In genomic region chr6:122063761-122064160, GRCh38 we compare ENCODE assay signal across 26 cellular contexts.
DNase-seq lines count a peak whose midpoint lies in the region; ATAC-seq, FAIRE-seq and TF ChIP-seq lines count a peak whose summit lies in the region.
"Had no signal": no experiment of that assay in that cellular context is flagged by ENCODE, and none has a peak within 500 bp of the region (broad histone marks: within the 10 kb centered on the region; RNA-seq: fewer than 3 reads in every experiment).

No MANE protein-coding gene starts in this region.

- H3K27me3 ChIP-seq in H1 (replicated peaks in 1 of 4; ENCODE audit: control insufficient read depth in 3 of 4, extremely low read depth in 1 of 4, insufficient read depth in 3 of 4, low read length in 3 of 4), result no peaks in the 10 kb centered on the region
- no peaks in the 10 kb centered on the region for H3K27me3 ChIP-seq in spleen (replicated peaks in 1 of 7)
- H3K27me3 ChIP-seq: BE2C; BLaER1 treated with 17β-estradiol and CSF1 and Interleukin-3, amounts not matched to agents 10 nM and 100 nM had no signal

- no peak overlapping the region for H3K9ac ChIP-seq in H1 (replicated peaks in 1 of 4; ENCODE audit: extremely low read depth in 1 of 4, low read depth in 3 of 4, low read length in 3 of 4)
- H3K9ac ChIP-seq: BLaER1 treated with 17β-estradiol and CSF1 and Interleukin-3, amounts not matched to agents 10 nM and 100 nM had no signal

- H4K91ac ChIP-seq in H1 (replicated peaks; ENCODE audit: insufficient read length, low read length), result no peak overlapping the region

- H3K36me3 Mint-ChIP-seq in nephron (ENCODE audit: low read depth), result no peaks in the 10 kb centered on the region
- H3K36me3 Mint-ChIP-seq: CD14-positive monocyte; CD8-positive, alpha-beta memory T cell had no signal

- WGBS in H1 (ENCODE audit: extremely low coverage in 1 of 2, insufficient coverage in 1 of 2, insufficient read length in 1 of 2, insufficient replicate concordance in 2 of 2, low coverage in 1 of 2, low lambda C conversion rate in 2 of 2, missing lambda C conversion rate in 1 of 2), 2 experiments, result 86% methylated on average over 5 of the region's 5 CpGs; no CpG with 5 or more reads in 1 of the 2 experiments
- 91 to 96% (median 93%) methylated on average over 5 of the region's 5 CpGs for WGBS in spleen, 5 donors

- H4K8ac ChIP-seq in H1 (ENCODE audit: extremely low read depth, insufficient read depth, low read length), result no peak overlapping the region

- H3K79me2 ChIP-seq in H1 (ENCODE audit: control insufficient read depth in 1 of 2, insufficient read depth in 2 of 2, low read length in 2 of 2), result no peaks in the 10 kb centered on the region

- no peak overlapping the region for H3K4me3 ChIP-seq in H1 (ENCODE audit: extremely low read depth in 1 of 4, insufficient read depth in 2 of 4, low read depth in 3 of 4, low read length in 4 of 4)
- no peak overlapping the region for H3K4me3 ChIP-seq in spleen
- H3K4me3 ChIP-seq: A549; BLaER1 treated with 17β-estradiol and CSF1 and Interleukin-3, amounts not matched to agents 10 nM and 100 nM; GM12878; GM23338; HAP-1 had no signal

- DNase-seq in H1 (ENCODE audit: low read depth in 1 of 2, low spot score in 2 of 2), result no peak
- DNase-seq in putamen (ENCODE audit: low spot score), result peak; percentile 10
- DNase-seq in GM19239 (ENCODE audit: insufficient read length, low spot score), result no peak
- DNase-seq in spleen, result no peak
- DNase-seq: 8988T; ACHN; AML-193; BE2C; CD4-positive, alpha-beta T cell; CD8-positive, alpha-beta memory T cell; DMS 273 treated with DMSO at 0.1 percent for 48 hours; DMS79; EL; GDM1; HFFc6 had no signal

- H3K79me1 ChIP-seq in H1 (ENCODE audit: low read depth, low read length), result no peaks in the 10 kb centered on the region

- H3K14ac ChIP-seq in H1 (ENCODE audit: insufficient read length), result no peak overlapping the region

- TF ChIP-seq RAD21 in Ishikawa (IDR thresholded peaks at IDR 0.05; ENCODE audit: low read depth), result no peak
- no peak for TF ChIP-seq RAD21 in H1 (IDR thresholded peaks at IDR 0.05 in 1 of 2, conservative IDR thresholded peaks at IDR 0.05 in 1 of 2; ENCODE audit: low read depth in 2 of 2, low read length in 2 of 2)

- peak overlapping the region; percentile 19 to 53 (median 45) for H3K27ac Mint-ChIP-seq in nephron
- H3K27ac Mint-ChIP-seq: CD14-positive monocyte; CD4-positive, alpha-beta T cell; CD8-positive, alpha-beta memory T cell; GM23338; HFFc6 had no signal

- CTCF ChIA-PET in H1 (lab: Charles Lee; ENCODE audit: partially characterized antibody), result no interaction called here

- TF ChIP-seq CTCF in H1 (IDR thresholded peaks at IDR 0.05; ENCODE audit: control extremely low read depth in 1 of 3, insufficient read depth in 1 of 3, low read depth in 1 of 3, low read length in 3 of 3) (no peak), nephron (IDR thresholded peaks at IDR 0.05; ENCODE audit: unreplicated experiment in 3 of 3) (no peak), spleen (IDR thresholded peaks at IDR 0.05 in 8 of 11, conservative IDR thresholded peaks at IDR 0.05 in 3 of 11) (no peak)

- H3K23me2 ChIP-seq in H1 (ENCODE audit: low read depth, low read length), result no peaks in the 10 kb centered on the region

- no peak overlapping the region for H3K4me3 Mint-ChIP-seq in nephron
- H3K4me3 Mint-ChIP-seq: CD14-positive monocyte; CD4-positive, alpha-beta T cell; CD8-positive, alpha-beta memory T cell; GM23338; HFFc6 had no signal

- H3K27me3 Mint-ChIP-seq in nephron (ENCODE audit: low read depth), result peaks cover 5% of the 10 kb centered on the region
- H3K27me3 Mint-ChIP-seq: CD4-positive, alpha-beta T cell; CD8-positive, alpha-beta memory T cell had no signal

- no peaks in the 10 kb centered on the region for H4K20me1 ChIP-seq in H1 (replicated peaks in 1 of 2; ENCODE audit: control insufficient read depth in 1 of 2, insufficient read depth in 2 of 2, low read length in 2 of 2)
- H4K20me1 ChIP-seq: BLaER1 treated with 17β-estradiol and CSF1 and Interleukin-3, amounts not matched to agents 10 nM and 100 nM had no signal

- no peak overlapping the region for H2BK12ac ChIP-seq in H1 (ENCODE audit: low read depth, low read length)

- no peak overlapping the region for H2BK5ac ChIP-seq in H1 (ENCODE audit: low read depth, low read length)

- FAIRE-seq in H1 (lab: Jason Lieb, UNC), result no peak
- no peak for FAIRE-seq in GM19239 (lab: Jason Lieb, UNC)
- FAIRE-seq: A549, D721Med, GM12878, H54 had no signal

- H3K18ac ChIP-seq in H1 (ENCODE audit: extremely low read depth, low read length), result no peak overlapping the region

- no peak overlapping the region for H3K4ac ChIP-seq in H1 (replicated peaks; ENCODE audit: insufficient read length, low read depth, low read length)

- no peak overlapping the region for H2BK120ac ChIP-seq in H1 (replicated peaks; ENCODE audit: low read depth, low read length)

- H3K56ac ChIP-seq in H1 (replicated peaks; ENCODE audit: insufficient read length, low read depth, low read length), result no peak overlapping the region

- H3K4me1 ChIP-seq in H1 (replicated peaks in 1 of 4; ENCODE audit: control insufficient read depth in 3 of 4, insufficient read depth in 4 of 4, low read length in 3 of 4) (no peaks in the 10 kb centered on the region), spleen (no peaks in the 10 kb centered on the region)
- H3K4me1 ChIP-seq: A549, BE2C, HAP-1 had no signal

- H3K4me2 ChIP-seq in H1 (ENCODE audit: insufficient read depth in 1 of 2, low read depth in 2 of 2, low read length in 2 of 2), result no peak overlapping the region
- H3K4me2 ChIP-seq: A549, GM23338 had no signal

- POLR2A ChIA-PET in H1 (lab: Charles Lee; ENCODE audit: partially characterized antibody), result no interaction called here

- TF ChIP-seq POLR2A in H1 (IDR thresholded peaks at IDR 0.05; ENCODE audit: control extremely low read depth in 1 of 2, low read depth in 2 of 2, low read length in 2 of 2), result no peak
- TF ChIP-seq POLR2A in spleen (IDR thresholded peaks at IDR 0.05), result no peak

- peak; percentile 92 for TF ChIP-seq EP300 in Ishikawa (IDR thresholded peaks at IDR 0.05; ENCODE audit: borderline replicate concordance)
- TF ChIP-seq EP300 in H1 (IDR thresholded peaks at IDR 0.05; ENCODE audit: borderline replicate concordance in 1 of 2, low read depth in 2 of 2, low read length in 2 of 2), result no peak

- no peak overlapping the region for H4K5ac ChIP-seq in H1 (ENCODE audit: insufficient read length, low read depth, low read length)

- no peak for ATAC-seq in HG02938 (IDR thresholded peaks at IDR 0.05; ENCODE audit: unreplicated experiment)
- ATAC-seq: A549, GM12878, GM23338 had no signal

- no peaks in the 10 kb centered on the region for H3K9me3 Mint-ChIP-seq in nephron
- H3K9me3 Mint-ChIP-seq: CD4-positive, alpha-beta T cell; GM23338; HFFc6 had no signal

- H3K9me3 ChIP-seq in H1 (ENCODE audit: insufficient read depth in 2 of 2, low read depth in 1 of 2, low read length in 1 of 2) (no peaks in the 10 kb centered on the region), spleen (no peaks in the 10 kb centered on the region)
- H3K9me3 ChIP-seq: A549; BE2C; BLaER1 treated with 17β-estradiol and CSF1 and Interleukin-3, amounts not matched to agents 10 nM and 100 nM; HAP-1 had no signal

- H2BK15ac ChIP-seq in H1 (ENCODE audit: low read length), result no peak overlapping the region

- 0 out of 2 replicates have a peak overlapping the region, but pooled peaks have one; percentile 56 for H2BK20ac ChIP-seq in H1 (ENCODE audit: low read length)

- no peak overlapping the region for H2AFZ ChIP-seq in H1 (ENCODE audit: low read length)
- H2AFZ ChIP-seq: GM23338 had no signal

- H3K4me1 Mint-ChIP-seq in nephron, result peaks cover 60% of the 10 kb centered on the region
- H3K4me1 Mint-ChIP-seq: CD14-positive monocyte; CD8-positive, alpha-beta memory T cell had no signal

- no peak overlapping the region for H3K23ac ChIP-seq in H1 (ENCODE audit: insufficient read length)

- no peak overlapping the region for H3K27ac ChIP-seq in H1 (ENCODE audit: low read depth, low read length)
- no peak overlapping the region for H3K27ac ChIP-seq in spleen
- H3K27ac ChIP-seq: A549; BLaER1 treated with 17β-estradiol and CSF1 and Interleukin-3, amounts not matched to agents 10 nM and 100 nM had no signal

- no peak overlapping the region for H2AK5ac ChIP-seq in H1 (ENCODE audit: low read depth, low read length)

- intact Hi-C loops in spleen (cut with DNase I; ENCODE audit: low total_unique reads), result no loop called here

- H3K36me3 ChIP-seq in H1 (ENCODE audit: control insufficient read depth in 2 of 4, insufficient read depth in 4 of 4, low read length in 3 of 4) (no peaks in the 10 kb centered on the region), spleen (no peaks in the 10 kb centered on the region)
- H3K36me3 ChIP-seq: BE2C; BLaER1 treated with 17β-estradiol and CSF1 and Interleukin-3, amounts not matched to agents 10 nM and 100 nM; HAP-1 had no signal

TF ChIP-seq in Ishikawa, 13 proteins besides CTCF, POLR2A, EP300 and RAD21 (continues in another document):
- TF ChIP-seq YY1 (IDR thresholded peaks at IDR 0.05; ENCODE audit: low read depth), result no peak
- TF ChIP-seq FOXM1 (IDR thresholded peaks at IDR 0.05; ENCODE audit: borderline replicate concordance, low read depth), result peak; percentile 79; the same call in 1 of the 2 replicates
- TF ChIP-seq TAF1 (IDR thresholded peaks at IDR 0.05; ENCODE audit: low read depth), result no peak
- no peak for TF ChIP-seq ZBTB7A (IDR thresholded peaks at IDR 0.05; ENCODE audit: low read depth)
- peak; percentile 75 for TF ChIP-seq NFIC (IDR thresholded peaks at IDR 0.05)
- TF ChIP-seq CREB1 (IDR thresholded peaks at IDR 0.05; ENCODE audit: low read depth), result no peak

TF ChIP-seq in H1, 55 proteins besides CTCF, POLR2A, EP300 and RAD21:
- TF ChIP-seq POLR2AphosphoS5 (IDR thresholded peaks at IDR 0.05; ENCODE audit: low read depth, low read length) (no peak), SIX5 (IDR thresholded peaks at IDR 0.05; ENCODE audit: low read depth, low read length) (no peak), GABPA (IDR thresholded peaks at IDR 0.05; ENCODE audit: borderline replicate concordance, insufficient read depth, low read length) (no peak), TAF7 (optimal IDR thresholded peaks at IDR 0.05; ENCODE audit: borderline replicate concordance, low read depth, low read length) (no peak), SIN3A (conservative IDR thresholded peaks at IDR 0.05 in 1 of 2, IDR thresholded peaks at IDR 0.05 in 1 of 2; ENCODE audit: low read depth in 1 of 2, low read length in 2 of 2) (no peak), MAFK (IDR thresholded peaks at IDR 0.05; ENCODE audit: low read depth, low read length) (no peak), YY1 (IDR thresholded peaks at IDR 0.05; ENCODE audit: low read depth, low read length) (no peak), NRF1 (IDR thresholded peaks at IDR 0.05; ENCODE audit: low read depth, low read length) (no peak), HDAC6 (IDR thresholded peaks at IDR 0.05; ENCODE audit: low read depth, low read length) (no peak), EZH2 (IDR thresholded peaks at IDR 0.05; ENCODE audit: low read depth, low read length, severe bottlenecking) (no peak), TCF12 (IDR thresholded peaks at IDR 0.05; ENCODE audit: low read depth, low read length) (no peak), TBP (IDR thresholded peaks at IDR 0.05; ENCODE audit: low read depth, low read length) (no peak)
